10 cellular contexts compared by ENCODE assay signal in the genomic region with DNA sequence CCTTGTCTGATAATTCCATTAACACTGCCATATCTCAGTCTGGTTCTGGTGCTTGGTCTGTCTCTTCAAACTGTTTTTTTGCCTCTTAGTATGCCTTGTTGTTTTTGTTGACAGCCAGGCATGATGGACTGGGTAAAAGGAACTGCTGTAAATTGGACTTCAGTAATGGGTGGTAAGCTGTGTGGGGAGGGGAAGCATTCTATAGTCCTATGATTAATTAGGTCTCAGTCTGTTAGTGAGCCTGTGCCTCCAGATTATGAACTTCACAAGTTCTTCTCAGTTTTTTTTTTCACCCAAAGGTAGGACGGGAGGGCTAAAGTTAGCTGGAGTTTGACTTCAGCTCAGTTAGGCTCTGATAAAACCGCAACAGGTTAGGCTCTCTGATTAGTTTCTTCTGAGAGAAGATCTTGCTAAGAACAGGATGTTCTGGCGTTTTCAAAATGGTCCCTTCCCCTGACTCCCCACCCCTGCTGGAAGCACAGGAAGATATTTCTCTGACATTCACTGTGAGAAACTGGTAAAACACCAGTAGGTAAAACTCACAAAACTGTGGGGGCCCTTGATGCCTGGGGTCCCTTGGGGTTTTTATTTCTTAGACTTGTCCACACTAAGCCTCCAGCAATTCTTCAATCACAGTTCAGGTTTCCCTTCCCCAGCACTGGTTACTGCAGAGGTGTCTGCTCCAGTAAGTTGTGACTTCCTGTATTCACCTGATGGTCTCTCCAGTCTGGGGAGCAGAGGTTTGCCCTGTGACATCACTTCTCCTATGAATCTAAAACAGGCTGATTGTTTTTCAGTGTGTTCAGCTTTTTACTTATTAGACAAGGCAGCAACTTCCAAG. TPM values are rescaled to one million over a fixed set of nuclear protein-coding genes. Genes with fewer than 3 reads are reported as not detected.
DNase-seq lines count a peak whose midpoint lies in the region; ATAC-seq and TF ChIP-seq lines count a peak whose summit lies in the region.
"Had no signal": no experiment of that assay in that cellular context is flagged by ENCODE, and none has a peak within 500 bp of the region (broad histone marks: within the 10 kb centered on the region; RNA-seq: fewer than 3 reads in every experiment).

No MANE protein-coding gene starts in this region.

- POLR2A ChIA-PET in activated CD4-positive, alpha-beta T cell treated with anti-CD3 and anti-CD28 coated beads, Interleukin-2, amount 10 ng/mL, durations not matched to agents 7 days and 5 days (lab: Charles Lee) = no interaction called here
- POLR2A ChIA-PET in RWPE1 (lab: Yijun Ruan, JAX; ENCODE audit: low non-redundant PET) = no interaction called here

- peak; percentile 24 for DNase-seq in GM06990 (ENCODE audit: extremely low read depth, insufficient read length)
- DNase-seq in activated CD4-positive, alpha-beta T cell treated with anti-CD3 and anti-CD28 coated beads, Interleukin-2, amount 10 ng/mL, durations not matched to agents 7 days and 5 days = no peak
- DNase-seq in naive B cell = peak; percentile 17
- no peak for DNase-seq in H4 (ENCODE audit: low spot score)
- no peak for DNase-seq in amniotic stem cell (lab: John Stamatoyannopoulos, UW)
- no peak for DNase-seq in RWPE1 (ENCODE audit: low spot score)
- DNase-seq: COR-L47; NCI-H2029 treated with DMSO at 0.1 percent for 48 hours; stimulated activated CD8-positive, alpha-beta memory T cell treated with anti-CD3 and anti-CD28 coated beads, Interleukin-4, amount 100 ng/mL, for 48 hours had no signal

- H3K36me3 Mint-ChIP-seq in activated CD4-positive, alpha-beta T cell treated with anti-CD3 and anti-CD28 coated beads, Interleukin-2, amount 10 ng/mL, durations not matched to agents 7 days and 5 days (ENCODE audit: low read depth) = no peaks in the 10 kb centered on the region
- no peaks in the 10 kb centered on the region for H3K36me3 Mint-ChIP-seq in naive B cell

- no peak overlapping the region for H3K4me3 Mint-ChIP-seq in activated CD4-positive, alpha-beta T cell treated with anti-CD3 and anti-CD28 coated beads, Interleukin-2, amount 10 ng/mL, durations not matched to agents 7 days and 5 days
- no peak overlapping the region for H3K4me3 Mint-ChIP-seq in naive B cell

- H3K27me3 Mint-ChIP-seq in activated CD4-positive, alpha-beta T cell treated with anti-CD3 and anti-CD28 coated beads, Interleukin-2, amount 10 ng/mL, durations not matched to agents 7 days and 5 days = no peaks in the 10 kb centered on the region
- H3K27me3 Mint-ChIP-seq in naive B cell = no peaks in the 10 kb centered on the region

- peaks cover 1% of the 10 kb centered on the region for H3K9me3 Mint-ChIP-seq in activated CD4-positive, alpha-beta T cell treated with anti-CD3 and anti-CD28 coated beads, Interleukin-2, amount 10 ng/mL, durations not matched to agents 7 days and 5 days
- peaks cover 0 to 2% (median 0%) of the 10 kb centered on the region in 7 donors for H3K9me3 Mint-ChIP-seq in naive B cell

- H3K4me1 Mint-ChIP-seq in activated CD4-positive, alpha-beta T cell treated with anti-CD3 and anti-CD28 coated beads, Interleukin-2, amount 10 ng/mL, durations not matched to agents 7 days and 5 days = peaks cover 10% of the 10 kb centered on the region
- H3K4me1 Mint-ChIP-seq in naive B cell = peaks cover 0 to 6% (median 3%) of the 10 kb centered on the region in 3 donors

- no peak overlapping the region for H3K4me3 ChIP-seq in GM06990 (replicated peaks; ENCODE audit: low read depth, low read length)

- H3K36me3 ChIP-seq in GM06990 (ENCODE audit: control insufficient read depth, insufficient read depth, low read length) = no peaks in the 10 kb centered on the region

- TF ChIP-seq CTCF in GM06990 (IDR thresholded peaks at IDR 0.05; ENCODE audit: insufficient read depth, low read length, poor library complexity, severe bottlenecking) (no peak), RWPE1 (conservative IDR thresholded peaks at IDR 0.05; ENCODE audit: low read depth) (no peak)

- H3K27ac ChIP-seq in RWPE1 = no peak overlapping the region

- ATAC-seq in GM19395 (IDR thresholded peaks at IDR 0.05; ENCODE audit: unreplicated experiment) = peak; percentile 57
- ATAC-seq in naive B cell (ENCODE audit: low read depth in 2 of 2) = peak; percentile 86 to 96

- peak overlapping the region; percentile 76 for H3K27ac Mint-ChIP-seq in activated CD4-positive, alpha-beta T cell treated with anti-CD3 and anti-CD28 coated beads, Interleukin-2, amount 10 ng/mL, durations not matched to agents 7 days and 5 days
- peak overlapping the region in 3 of 6 donors; percentile 11 to 66 (median 54) for H3K27ac Mint-ChIP-seq in naive B cell

- CTCF ChIA-PET in activated CD4-positive, alpha-beta T cell treated with anti-CD3 and anti-CD28 coated beads, Interleukin-2, amount 10 ng/mL, durations not matched to agents 7 days and 5 days (lab: Charles Lee) = interaction anchor here (0.7 kb wide), 1 partner anchor 32 kb away, joined by 3 read pairs; no protein-coding TSS in a partner anchor
- CTCF ChIA-PET in RWPE1 (lab: Yijun Ruan, JAX) = interaction anchor here (0.7 to 1.0 kb wide), 2 partner anchors 44 to 608 kb away, joined by 3 read pairs; a partner anchor contains a TSS

- no peaks in the 10 kb centered on the region for H3K27me3 ChIP-seq in GM06990 (replicated peaks; ENCODE audit: control insufficient read depth, insufficient read depth, low read length)

RNA-seq across cellular contexts. Expression of a gene that starts 43.3 kb away (rescaled TPM):
- total RNA-seq in activated CD4-positive, alpha-beta T cell treated with anti-CD3 and anti-CD28 coated beads, Interleukin-2, amount 10 ng/mL, durations not matched to agents 7 days and 5 days = 10 to 100 TPM in 1 of 2 experiments, 1 to 10 TPM in 1; 9.5 to 12.1 TPM
- 10 to 100 TPM in 1 of 6 donors, 1 to 10 TPM in 5; 6.9 to 11.1 (median 8.8) TPM for polyA plus RNA-seq in naive B cell (ENCODE audit: low read depth in 6 of 6)
- total RNA-seq in H4 (2014; rRNA removed; shearing (Covaris generic)) = 22.2 and 26.6 TPM in 2 replicates

Comparison
In these comparisons a context has a peak if more than half of its experiments do, and no peak if none do; other contexts are left out.
1. DNase-seq: peak in GM06990 (single experiment) and naive B cell (single experiment); none in activated CD4-positive, alpha-beta T cell treated with anti-CD3 and anti-CD28 coated beads, Interleukin-2, amount 10 ng/mL, durations not matched to agents 7 days and 5 days (single experiment), H4 (single experiment), amniotic stem cell (single experiment) and RWPE1 (single experiment).